Comparison of ENCODE assay signal across 30 cellular contexts in genomic region chr3:31404871-31405270, GRCh38.
"Had no signal": no experiment of that assay in that cellular context is flagged by ENCODE, and none has a peak within 500 bp of the region (broad histone marks: within the 10 kb centered on the region; RNA-seq: fewer than 3 reads in every experiment).

No MANE protein-coding gene starts in this region.

- DNase-seq: hippocampal formation; kidney glomerular epithelial cell; left cardiac atrium; lower lobe of right lung; mammary epithelial cell; mesenchymal stem cell; naive B cell; natural killer cell; nephron progenitor cell; occipital lobe; psoas muscle; right lobe of liver; stimulated activated CD4-positive, alpha-beta T cell treated with anti-CD3 and anti-CD28 coated beads, Interleukin-12 subunit alpha, Interleukin-12 subunit beta, amount 100 ng/mL, for 4 hours; stimulated activated CD4-positive, alpha-beta T cell treated with anti-CD3 and anti-CD28 coated beads, Interleukin-15, amount 100 ng/mL, for 24 hours; stimulated activated CD4-positive, alpha-beta T cell treated with anti-CD3 and anti-CD28 coated beads, Interleukin-2, amount 100 ng/mL, for 24 hours; stimulated activated CD4-positive, alpha-beta T cell treated with anti-CD3 and anti-CD28 coated beads, Interleukin-4, amount 100 ng/mL, for 1 hour; stimulated activated naive B cell treated with anti-CD40 and anti-IgM and Interleukin-4, amounts not matched to agents 10 μg/mL and 1 μg/mL and 100 μg/mL, for 72 hours; stimulated activated naive CD8-positive, alpha-beta T cell treated with anti-CD3 and anti-CD28 coated beads, Interleukin-15, Interleukin-2, amounts not matched to agents 100 U/mL and 50 U/mL, for 24 hours; stomach; testis; thyroid gland; transverse colon; upper lobe of left lung had no signal

- H3K27ac ChIP-seq: lower lobe of right lung, neural progenitor cell, neutrophil, parathyroid adenoma, psoas muscle, right atrium auricular region, right lobe of liver, skin epidermis, stomach, testis, thyroid gland, transverse colon, upper lobe of left lung, vagina had no signal

- H3K27me3 ChIP-seq: neural progenitor cell, neutrophil, right atrium auricular region, right lobe of liver, stomach, testis, thyroid gland, transverse colon, upper lobe of left lung, vagina had no signal

- ATAC-seq: left lobe of liver; lower lobe of right lung; natural killer cell; psoas muscle; right lobe of liver; stimulated activated naive B cell treated with anti-CD40 and anti-IgM and Interleukin-4, amounts not matched to agents 10 μg/mL and 1 μg/mL and 100 μg/mL, for 72 hours; stimulated activated naive CD8-positive, alpha-beta T cell treated with anti-CD3 and anti-CD28 coated beads, Interleukin-15, Interleukin-2, amounts not matched to agents 100 U/mL and 50 U/mL, for 24 hours had no signal

- H3K4me1 ChIP-seq: lower lobe of right lung, psoas muscle, right atrium auricular region, right lobe of liver, stomach, testis, thyroid gland, transverse colon, vagina had no signal

- H3K4me3 ChIP-seq: lower lobe of right lung, neural progenitor cell, psoas muscle, right atrium auricular region, right lobe of liver, skin epidermis, stomach, testis, thyroid gland, transverse colon, upper lobe of left lung, vagina had no signal
